In the genomic region with DNA sequence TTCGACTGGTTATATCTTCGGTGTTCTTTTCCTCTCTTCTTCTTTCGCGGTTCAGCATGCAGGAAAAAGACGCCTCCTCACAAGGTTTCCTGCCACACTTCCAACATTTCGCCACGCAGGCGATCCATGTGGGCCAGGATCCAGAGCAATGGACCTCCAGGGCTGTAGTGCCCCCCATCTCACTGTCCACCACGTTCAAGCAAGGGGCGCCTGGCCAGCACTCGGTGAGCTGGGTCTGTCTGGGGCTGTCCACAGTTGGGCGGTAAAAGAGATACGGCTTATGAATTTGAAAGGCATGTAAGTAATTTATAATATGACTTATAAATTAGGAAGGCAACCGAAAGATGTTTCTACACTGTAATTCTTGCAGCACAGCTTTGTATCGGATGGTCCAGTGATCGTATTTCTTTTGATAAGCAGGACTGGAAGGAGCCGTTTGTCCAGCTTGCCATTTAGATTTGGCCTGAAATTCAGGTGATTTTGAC, we compare ENCODE assay signal across 8 cellular contexts. TPM values are rescaled to one million over a fixed set of nuclear protein-coding genes. Genes with fewer than 3 reads are reported as not detected.
A peak's percentile ranks its signal among the peaks of the same experiment; 100 is the strongest.
DNase-seq lines count a peak whose midpoint lies in the region; ATAC-seq, FAIRE-seq and TF ChIP-seq lines count a peak whose summit lies in the region.

No MANE protein-coding gene starts in this region.

- no peak for FAIRE-seq in keratinocyte (lab: Jason Lieb, UNC)
- FAIRE-seq in HTR-8/SVneo (lab: Jason Lieb, UNC), result no peak

- no peak for TF ChIP-seq POLR2A in stomach (IDR thresholded peaks at IDR 0.05)

- H3K79me2 ChIP-seq in keratinocyte (ENCODE audit: control insufficient read depth, insufficient read depth, low read length), result no peaks in the 10 kb centered on the region

- H3K27me3 ChIP-seq in keratinocyte (ENCODE audit: control insufficient read depth, extremely low read depth, insufficient read depth, low read length) (no peaks in the 10 kb centered on the region), stomach (no peaks in the 10 kb centered on the region)

- no peaks in the 10 kb centered on the region for H4K20me1 ChIP-seq in keratinocyte (ENCODE audit: control insufficient read depth, extremely low read depth, insufficient read depth, low read length)

- no peak for TF ChIP-seq EP300 in stomach (IDR thresholded peaks at IDR 0.05)

- no peak for DNase-seq in astrocyte of the spinal cord (ENCODE audit: low read depth, low spot score)
- no peak for DNase-seq in keratinocyte (ENCODE audit: low read depth, low spot score)
- DNase-seq in stomach, result no peak
- no peak for DNase-seq in HTR-8/SVneo (ENCODE audit: insufficient read length, low spot score)
- no peak for DNase-seq in GM19238 (ENCODE audit: insufficient read length, low spot score)

- peak overlapping the region; percentile 98 for H2AFZ ChIP-seq in keratinocyte (ENCODE audit: control insufficient read depth, low read length)

- no peaks in the 10 kb centered on the region for H3K9me1 ChIP-seq in keratinocyte (ENCODE audit: control insufficient read depth, extremely low read depth, insufficient read depth, low read length)

- peak overlapping the region; percentile 58 for H3K4me2 ChIP-seq in keratinocyte (ENCODE audit: control insufficient read depth, extremely low read depth, insufficient read depth, low read depth, low read length)

- H3K4me1 ChIP-seq in keratinocyte (ENCODE audit: control insufficient read depth, extremely low read depth, insufficient read depth, low read length) (peaks cover 5% of the 10 kb centered on the region), stomach (peaks cover 5 to 33% (median 19%) of the 10 kb centered on the region in 4 donors)

- intact Hi-C loops in stomach (cut with DNase I; ENCODE audit: low total_unique reads), result no loop called here

- TF ChIP-seq CTCF in astrocyte of the spinal cord (IDR thresholded peaks at IDR 0.05; ENCODE audit: low read depth, low read length) (no peak), keratinocyte (optimal IDR thresholded peaks at IDR 0.05 in 1 of 3, IDR thresholded peaks at IDR 0.05 in 1 of 3, conservative IDR thresholded peaks at IDR 0.05 in 1 of 3; ENCODE audit: extremely low read depth in 1 of 3, insufficient read depth in 2 of 3, low read length in 3 of 3) (no peak), stomach (IDR thresholded peaks at IDR 0.05) (no peak)

- dilution Hi-C loops in keratinocyte (cut with MboI; ENCODE audit: extremely low pct_ligation_motif_present, low sequenced_read_pairs), result no loop called here

- in situ Hi-C loops in astrocyte of the spinal cord (cut with HindIII; ENCODE audit: low sequenced_read_pairs), result no loop called here

- H3K36me3 ChIP-seq in keratinocyte (ENCODE audit: control insufficient read depth in 2 of 2, extremely low read depth in 1 of 2, insufficient read depth in 2 of 2, low read length in 2 of 2) (no peaks in the 10 kb centered on the region), stomach (peaks cover 0 to 9% (median 3%) of the 10 kb centered on the region in 4 donors)

- no peaks in the 10 kb centered on the region for H3K9me3 ChIP-seq in keratinocyte (ENCODE audit: control insufficient read depth, low read depth, low read length)
- no peaks in the 10 kb centered on the region for H3K9me3 ChIP-seq in stomach

- peak overlapping the region; percentile 94 for H3K9ac ChIP-seq in keratinocyte (ENCODE audit: control insufficient read depth, extremely low read depth, insufficient read depth, low read length)

- WGBS in stomach, 5 donors, result 0 to 1% (median 1%) methylated on average over 17 of the region's 17 CpGs

- ATAC-seq in GM18909 (IDR thresholded peaks at IDR 0.05; ENCODE audit: poor library complexity, unreplicated experiment) (peak; percentile 2), HG03439 (IDR thresholded peaks at IDR 0.05; ENCODE audit: unreplicated experiment) (peak; percentile 1), GM18519 (IDR thresholded peaks at IDR 0.05; ENCODE audit: low FRiP score, unreplicated experiment) (no peak)

- peak overlapping the region; percentile 88 for H3K4me3 ChIP-seq in astrocyte of the spinal cord (ENCODE audit: low read depth, low read length)
- H3K4me3 ChIP-seq in keratinocyte (ENCODE audit: control insufficient read depth in 2 of 3, extremely low read depth in 1 of 3, insufficient read depth in 2 of 3, low read depth in 1 of 3, low read length in 3 of 3), result peak overlapping the region; percentile 66 to 99 (median 99)
- H3K4me3 ChIP-seq in stomach, result peak overlapping the region; percentile 60 to 72 (median 66)

- H3K27ac ChIP-seq in keratinocyte (ENCODE audit: control insufficient read depth, insufficient read depth, low read length) (peak overlapping the region; percentile 91), stomach (peak overlapping the region; percentile 92 to 99 (median 96))

RNA-seq across cellular contexts. Expression of a gene that starts 0.3 kb away (rescaled TPM):
- polyA plus RNA-seq in keratinocyte (3.8 to 5.0 TPM (median 4.4 TPM) in 3 replicates), stomach (1 to 10 TPM; 5.5 to 8.6 (median 5.8) TPM)
- polyA plus RNA-seq in keratinocyte (2011; ENCODE audit: low read depth), result 3.0 TPM
- 2.8 and 6.1 TPM in 2 replicates for polyA plus RNA-seq in keratinocyte (2011; cell fraction: cytosol; rRNA removed)
- polyA plus RNA-seq in keratinocyte (2011; cell fraction: nucleus; rRNA removed), result 4.8 and 6.3 TPM in 2 replicates
- polyA plus RNA-seq in keratinocyte (2012; ENCODE audit: low replicate concordance), result 2.9 and 7.3 TPM in 2 replicates
- polyA minus RNA-seq in keratinocyte, result 1.9 to 4.3 TPM (median 4.0 TPM) in 3 replicates
- polyA minus RNA-seq in keratinocyte (2011; cell fraction: cytosol; rRNA and poly(A)+ RNA removed), result 6.9 TPM
- 5.0 and 6.0 TPM in 2 replicates for polyA minus RNA-seq in keratinocyte (2011; cell fraction: nucleus; rRNA and poly(A)+ RNA removed)
- 10 to 100 TPM in 1 of 5 donors, 1 to 10 TPM in 3, under 1 TPM in 1; 0.89 to 16.9 (median 5.5) TPM for total RNA-seq in stomach

RNA-seq across cellular contexts. Expression of a gene that starts 56.9 kb away (rescaled TPM):
- 7.8 to 13.4 TPM (median 8.8 TPM) in 3 replicates for polyA plus RNA-seq in keratinocyte
- polyA plus RNA-seq in keratinocyte (2011; ENCODE audit: low read depth), result 10.0 TPM
- polyA plus RNA-seq in keratinocyte (2011; cell fraction: cytosol; rRNA removed), result 7.9 and 11.8 TPM in 2 replicates
- polyA plus RNA-seq in keratinocyte (2011; cell fraction: nucleus; rRNA removed), result 7.7 and 10.8 TPM in 2 replicates
- 9.1 and 9.7 TPM in 2 replicates for polyA plus RNA-seq in keratinocyte (2012; ENCODE audit: low replicate concordance)
- 2.0 to 10.2 TPM (median 5.7 TPM) in 3 replicates for polyA minus RNA-seq in keratinocyte
- polyA minus RNA-seq in keratinocyte (2011; cell fraction: cytosol; rRNA and poly(A)+ RNA removed), result 22.8 TPM
- 14.4 and 19.1 TPM in 2 replicates for polyA minus RNA-seq in keratinocyte (2011; cell fraction: nucleus; rRNA and poly(A)+ RNA removed)
- total RNA-seq in stomach, result 100 to 1,000 TPM in 1 of 5 donors, 10 to 100 TPM in 4; 12.9 to 135 (median 19.1) TPM
- polyA plus RNA-seq in stomach, result 10 to 100 TPM in 1 of 3 donors, 1 to 10 TPM in 2; 6.8 to 12.7 (median 9.3) TPM
